Comparison of ENCODE assay signal across 34 cellular contexts in genomic region chr6:122207061-122207460, GRCh38.
DNase-seq lines count a peak whose midpoint lies in the region; ATAC-seq, FAIRE-seq and TF ChIP-seq lines count a peak whose summit lies in the region.
"Had no signal": no experiment of that assay in that cellular context is flagged by ENCODE, and none has a peak within 500 bp of the region (broad histone marks: within the 10 kb centered on the region; RNA-seq: fewer than 3 reads in every experiment).

No MANE protein-coding gene starts in this region.

- H4K20me1 ChIP-seq in HepG2 (ENCODE audit: insufficient read depth, low read length) (no peaks in the 10 kb centered on the region), HCT116 (ENCODE audit: insufficient read depth) (no peaks in the 10 kb centered on the region)
- H4K20me1 ChIP-seq: BLaER1; BLaER1 treated with 17β-estradiol and CSF1 and Interleukin-3, amounts not matched to agents 10 nM and 100 nM had no signal

- no peak overlapping the region for H3K4me2 ChIP-seq in HepG2 (ENCODE audit: low read depth, low read length)
- no peak overlapping the region for H3K4me2 ChIP-seq in HCT116 (ENCODE audit: low read length)
- H3K4me2 ChIP-seq: A549; BLaER1; BLaER1 treated with 17β-estradiol and CSF1 and Interleukin-3, amounts not matched to agents 10 nM and 100 nM had no signal

- H3K27me3 ChIP-seq in HepG2 (ENCODE audit: control insufficient read depth in 1 of 2, insufficient read depth in 2 of 2, low read length in 2 of 2) (no peaks in the 10 kb centered on the region), right lobe of liver (no peaks in the 10 kb centered on the region), HCT116 (ENCODE audit: insufficient read depth, low read length) (no peaks in the 10 kb centered on the region), pancreas (no peaks in the 10 kb centered on the region)
- H3K27me3 ChIP-seq: BE2C; BLaER1; BLaER1 treated with 17β-estradiol and CSF1 and Interleukin-3, amounts not matched to agents 10 nM and 100 nM had no signal

- no peak overlapping the region for H3K4me3 ChIP-seq in HepG2 (replicated peaks in 1 of 3; ENCODE audit: insufficient read depth in 1 of 3, low read depth in 2 of 3, low read length in 3 of 3)
- H3K4me3 ChIP-seq in right lobe of liver: no peak overlapping the region
- no peak overlapping the region for H3K4me3 ChIP-seq in HCT116 (replicated peaks in 1 of 2; ENCODE audit: low read depth in 1 of 2, low read length in 2 of 2)
- H3K4me3 ChIP-seq in HEK293 (ENCODE audit: low read depth, low read length): no peak overlapping the region
- no peak overlapping the region for H3K4me3 ChIP-seq in pancreas
- H3K4me3 ChIP-seq: A549; BLaER1; BLaER1 treated with 17β-estradiol and CSF1 and Interleukin-3, amounts not matched to agents 10 nM and 100 nM had no signal

- POLR2A ChIA-PET in HepG2 (lab: Yijun Ruan, JAX) (no interaction called here), HCT116 (lab: Charles Lee) (no interaction called here), HEK293 (lab: Yijun Ruan, JAX) (no interaction called here), GM10248 (lab: Yijun Ruan, JAX) (no interaction called here)

- WGBS in HepG2 (ENCODE audit: low lambda C conversion rate): 2% methylated on average over 2 of the region's 2 CpGs
- 31% methylated on average over 2 of the region's 2 CpGs for WGBS in right lobe of liver (ENCODE audit: insufficient coverage, low coverage, low lambda C conversion rate, missing lambda C conversion rate)
- WGBS in pancreas, 2 donors: 59 to 64% methylated on average over 2 of the region's 2 CpGs

- DNase-seq in HepG2 (ENCODE audit: low spot score) (no peak), right lobe of liver (no peak), HCT116 (ENCODE audit: low read depth, low spot score) (no peak), pancreas (no peak), GM10248 (ENCODE audit: extremely low spot score) (no peak)
- DNase-seq in activated CD4-positive, alpha-beta T cell treated with anti-CD3 and anti-CD28 coated beads for 1 hour: no peak
- DNase-seq: 8988T; ACHN; AML-193; BE2C; C1 segment of cervical spinal cord; Caco-2; Calu3; CD4-positive, alpha-beta memory T cell; CD4-positive, alpha-beta T cell; CD4-positive, CD25-positive, alpha-beta regulatory T cell; CD8-positive, alpha-beta memory T cell; CD8-positive, alpha-beta T cell; COR-L47; DMS 273 treated with DMSO at 0.1 percent for 48 hours; DMS153; DMS53; DMS79; DMS79 treated with DMSO at 0.1 percent for 48 hours; DND-41 had no signal

- H3K9ac ChIP-seq in HepG2 (ENCODE audit: insufficient read depth, low read depth, low read length) (no peak overlapping the region), HCT116 (ENCODE audit: low read length) (no peak overlapping the region)
- H3K9ac ChIP-seq: BLaER1; BLaER1 treated with 17β-estradiol and CSF1 and Interleukin-3, amounts not matched to agents 10 nM and 100 nM had no signal

- TF ChIP-seq EP300 in HepG2 (IDR thresholded peaks at IDR 0.05; ENCODE audit: low read depth in 2 of 2, low read length in 2 of 2) (no peak), HepG2 (CRISPR knock-in tag; IDR thresholded peaks at IDR 0.05; ENCODE audit: borderline replicate concordance) (no peak)

- TF ChIP-seq RAD21 in HepG2 (CRISPR knock-in tag; IDR thresholded peaks at IDR 0.05): no peak
- no peak for TF ChIP-seq RAD21 in HCT116 (IDR thresholded peaks at IDR 0.05; ENCODE audit: low read depth)

- in situ Hi-C loops in HepG2 (cut with HindIII; ENCODE audit: extremely low pct_ligation_motif_present, low pct_unique_long_range_greater_than_20kb): no loop called here

- H3K9me3 ChIP-seq in HepG2 (ENCODE audit: low read length) (no peaks in the 10 kb centered on the region), right lobe of liver (no peaks in the 10 kb centered on the region), HCT116 (ENCODE audit: control insufficient read depth in 1 of 2, insufficient read depth in 1 of 2, low read depth in 1 of 2, low read length in 2 of 2) (no peaks in the 10 kb centered on the region), HEK293 (ENCODE audit: control insufficient read depth, insufficient read depth, low read depth, low read length) (no peaks in the 10 kb centered on the region), pancreas (no peaks in the 10 kb centered on the region)
- H3K9me3 ChIP-seq: A549; BE2C; BLaER1; BLaER1 treated with 17β-estradiol and CSF1 and Interleukin-3, amounts not matched to agents 10 nM and 100 nM; Caco-2 had no signal

- H3K36me3 ChIP-seq in HepG2 (replicated peaks in 1 of 2; ENCODE audit: control insufficient read depth in 1 of 2, insufficient read depth in 2 of 2, low read length in 2 of 2): no peaks in the 10 kb centered on the region
- no peaks in the 10 kb centered on the region for H3K36me3 ChIP-seq in right lobe of liver
- no peaks in the 10 kb centered on the region for H3K36me3 ChIP-seq in HCT116 (ENCODE audit: control insufficient read depth in 1 of 2, insufficient read depth in 2 of 2, low read length in 2 of 2)
- no peaks in the 10 kb centered on the region for H3K36me3 ChIP-seq in HEK293 (ENCODE audit: control insufficient read depth in 2 of 2, insufficient read depth in 1 of 2, low read length in 2 of 2)
- H3K36me3 ChIP-seq in pancreas: no peaks in the 10 kb centered on the region
- H3K36me3 ChIP-seq: BE2C; BLaER1; BLaER1 treated with 17β-estradiol and CSF1 and Interleukin-3, amounts not matched to agents 10 nM and 100 nM had no signal

- H2AFZ ChIP-seq in HepG2 (ENCODE audit: low read length) (no peak overlapping the region), HCT116 (ENCODE audit: low read depth, low read length, poor library complexity, severe bottlenecking) (peak overlapping the region; percentile 19)

- intact Hi-C loops in HepG2 (cut with micrococcal nuclease; ENCODE audit: unreplicated experiment) (no loop called here), right lobe of liver (cut with DNase I) (no loop called here), HCT116 (cut with micrococcal nuclease) (no loop called here), pancreas (cut with DNase I) (no loop called here)

- H3K4me1 ChIP-seq in HepG2 (ENCODE audit: insufficient read depth, low read length) (no peaks in the 10 kb centered on the region), right lobe of liver (no peaks in the 10 kb centered on the region), HCT116 (ENCODE audit: control insufficient read depth in 1 of 2, insufficient read depth in 2 of 2, low read length in 2 of 2) (no peaks in the 10 kb centered on the region), HEK293 (ENCODE audit: control insufficient read depth, insufficient read depth, low read length) (no peaks in the 10 kb centered on the region), pancreas (no peaks in the 10 kb centered on the region)
- H3K4me1 ChIP-seq: A549; BE2C; BLaER1; BLaER1 treated with 17β-estradiol and CSF1 and Interleukin-3, amounts not matched to agents 10 nM and 100 nM; Caco-2 had no signal

- CTCF ChIA-PET in HepG2 (lab: Yijun Ruan, JAX; ENCODE audit: low intra/inter-chr PET ratio, low total read pairs): no interaction called here
- CTCF ChIA-PET in HCT116 (lab: Charles Lee): no interaction called here
- CTCF ChIA-PET in HEK293 (lab: Yijun Ruan, JAX): interaction anchor here (0.8 kb wide), 1 partner anchor 386 kb away, joined by 4 read pairs; no protein-coding TSS in a partner anchor
- CTCF ChIA-PET in GM10248 (lab: Yijun Ruan, JAX): interaction anchor here (1.3 kb wide), 1 partner anchor 14 kb away, joined by 4 read pairs; no protein-coding TSS in a partner anchor

- no peak for TF ChIP-seq CTCF in HepG2 (CRISPR knock-in tag; IDR thresholded peaks at IDR 0.05)
- TF ChIP-seq CTCF in right lobe of liver (IDR thresholded peaks at IDR 0.05): no peak
- TF ChIP-seq CTCF in HCT116 (IDR thresholded peaks at IDR 0.05 in 2 of 3, conservative IDR thresholded peaks at IDR 0.05 in 1 of 3; ENCODE audit: borderline replicate concordance in 1 of 3, insufficient read depth in 1 of 3, low read depth in 2 of 3, low read length in 2 of 3): no peak
- no peak for TF ChIP-seq CTCF in HEK293 (tag by site-specific recombination; IDR thresholded peaks at IDR 0.05)
- TF ChIP-seq CTCF in pancreas (IDR thresholded peaks at IDR 0.05): no peak
- no peak for TF ChIP-seq CTCF in GM10248 (IDR thresholded peaks at IDR 0.05; ENCODE audit: control extremely low read depth, extremely low read depth, low read depth, missing control alignments)

- ATAC-seq in HepG2: no peak
- ATAC-seq in right lobe of liver: no peak
- ATAC-seq in HCT116: no peak
- no peak for ATAC-seq in pancreas
- no peak for ATAC-seq in HG03469 (IDR thresholded peaks at IDR 0.05; ENCODE audit: unreplicated experiment)
- ATAC-seq: A549; CD8-positive, alpha-beta T cell had no signal

- no peak for TF ChIP-seq POLR2A in HepG2 (IDR thresholded peaks at IDR 0.05; ENCODE audit: insufficient read depth in 1 of 2, low read depth in 2 of 2, low read length in 2 of 2)
- no peak for TF ChIP-seq POLR2A in right lobe of liver (IDR thresholded peaks at IDR 0.05)
- TF ChIP-seq POLR2A in HCT116 (IDR thresholded peaks at IDR 0.05; ENCODE audit: borderline replicate concordance, extremely low read depth, insufficient read depth, insufficient read length): no peak

- H3K79me2 ChIP-seq in HepG2 (ENCODE audit: insufficient read depth, low read length) (no peaks in the 10 kb centered on the region), HCT116 (ENCODE audit: insufficient read depth, low read length) (no peaks in the 10 kb centered on the region)

- no peak overlapping the region for H3K27ac ChIP-seq in HepG2 (ENCODE audit: extremely low read length, insufficient read depth, low read length)
- H3K27ac ChIP-seq in right lobe of liver: no peak overlapping the region
- H3K27ac ChIP-seq in HCT116 (ENCODE audit: low read depth, low read length): no peak overlapping the region
- H3K27ac ChIP-seq in HEK293 (ENCODE audit: extremely low read depth, low read depth, low read length): no peak overlapping the region
- no peak overlapping the region for H3K27ac ChIP-seq in pancreas
- H3K27ac ChIP-seq: 22Rv1; A549; BLaER1; BLaER1 treated with 17β-estradiol and CSF1 and Interleukin-3, amounts not matched to agents 10 nM and 100 nM; C4-2B had no signal

- FAIRE-seq in HepG2 (lab: Jason Lieb, UNC) (no peak), pancreas (lab: Jason Lieb, UNC) (peak; percentile 41)
- FAIRE-seq: A204.1, A549, D721Med had no signal

- BruUV-seq in HepG2 (replicated peaks; lab: Mats Ljungman, UMichigan): no TSS peak
- BruUV-seq in HCT116 (replicated peaks; lab: Mats Ljungman, UMichigan): no TSS peak

- RAD21 ChIA-PET in HCT116 (lab: Charles Lee; ENCODE audit: low non-redundant PET in 1 of 2, low total read pairs in 2 of 2, uncharacterized antibody in 2 of 2, unreplicated experiment in 2 of 2): no interaction called here

- H3K9me2 ChIP-seq in HCT116 (ENCODE audit: insufficient read depth): peaks cover 3% of the 10 kb centered on the region

TF ChIP-seq in HCT116, 20 proteins besides CTCF, POLR2A, EP300 and RAD21 (continues in another document):
- TF ChIP-seq ELF1 (IDR thresholded peaks at IDR 0.05; ENCODE audit: borderline replicate concordance, low read depth): no peak
- TF ChIP-seq POLR2AphosphoS5 (IDR thresholded peaks at IDR 0.05; ENCODE audit: low read depth, low read length): no peak
- no peak for TF ChIP-seq EGR1 (IDR thresholded peaks at IDR 0.05; ENCODE audit: low read depth)

TF ChIP-seq in HEK293, 187 proteins besides CTCF, POLR2A, EP300 and RAD21 (continues in another document):
- TF ChIP-seq ZNF324 (tag by site-specific recombination; IDR thresholded peaks at IDR 0.05): no peak
- no peak for TF ChIP-seq SP7 (tag by site-specific recombination; IDR thresholded peaks at IDR 0.05)

Comparison
In these comparisons a context has a peak if more than half of its experiments do, and no peak if none do; other contexts are left out.
1. CTCF ChIA-PET loops: an anchor here in HEK293 (0.8 kb wide) and GM10248 (1.3 kb wide); none called in HepG2 and HCT116.
2. Of the 63 proteins assayed by ChIP-seq in both HepG2 and HEK293: peak only in HepG2: none; only in HEK293: ATF2; in both: none; in neither: 62.